8 cellular contexts compared by ENCODE assay signal in genomic region chr10:30435068-30435422, GRCh38. TPM values are rescaled to one million over a fixed set of nuclear protein-coding genes. Genes with fewer than 3 reads are reported as not detected.
DNase-seq lines count a peak whose midpoint lies in the region; ATAC-seq, FAIRE-seq and TF ChIP-seq lines count a peak whose summit lies in the region.

No MANE protein-coding gene starts in this region.

- H3K27ac ChIP-seq in KMS-11 (no peak overlapping the region), K562 (ENCODE audit: extremely low read depth, low read depth, low read length) (peak overlapping the region; percentile 95), stomach smooth muscle (ENCODE audit: low read length) (peak overlapping the region; percentile 93)

- no peaks in the 10 kb centered on the region for H4K20me1 ChIP-seq in KMS-11 (ENCODE audit: insufficient read depth)
- no peaks in the 10 kb centered on the region; the same call in 1 of the 2 replicates for H4K20me1 ChIP-seq in K562 (replicated peaks; ENCODE audit: control insufficient read depth, insufficient read depth, low read length)

- peak; percentile 1; the same call in 1 of the 3 replicates for ATAC-seq in K562
- ATAC-seq in HG02981 (IDR thresholded peaks at IDR 0.05; ENCODE audit: unreplicated experiment) = no peak

- peaks cover 46% of the 10 kb centered on the region for H3K4me1 ChIP-seq in KMS-11 (ENCODE audit: low read depth, poor library complexity, severe bottlenecking)
- peaks cover 37 to 45% of the 10 kb centered on the region in 2 experiments for H3K4me1 ChIP-seq in K562 (replicated peaks in 1 of 2; ENCODE audit: control insufficient read depth in 2 of 2, insufficient read depth in 2 of 2, low read length in 2 of 2)
- H3K4me1 ChIP-seq in stomach smooth muscle (ENCODE audit: control insufficient read depth, insufficient read depth, low read length) = peaks cover 27% of the 10 kb centered on the region

- FAIRE-seq in K562 (lab: Jason Lieb, UNC) = no peak

- H3K9me1 ChIP-seq in K562 (ENCODE audit: control insufficient read depth, insufficient read depth, low read length) = no peaks in the 10 kb centered on the region

- no peak for DNase-seq in AG04449 (ENCODE audit: low read depth, low spot score)
- peak in 1 of 4 experiments; percentile 67 for DNase-seq in K562 (ENCODE audit: extremely low read depth in 1 of 4, low spot score in 3 of 4)
- DNase-seq in kidney tubule cell (ENCODE audit: low spot score) = peak; percentile 55
- no peak for DNase-seq in NCI-H69 (lab: John Stamatoyannopoulos, UW)
- no peak for DNase-seq in GM10266 (ENCODE audit: extremely low spot score)

- no peak for TF ChIP-seq EP300 in K562 (IDR thresholded peaks at IDR 0.05; ENCODE audit: low read length)

- H3K4me2 ChIP-seq in KMS-11 = peak overlapping the region; percentile 39; the same call in 1 of the 2 replicates
- peak overlapping the region; percentile 97 for H3K4me2 ChIP-seq in K562 (ENCODE audit: insufficient read depth, low read length)

- H3K36me3 ChIP-seq in KMS-11 (ENCODE audit: insufficient read depth) (no peaks in the 10 kb centered on the region), K562 (ENCODE audit: control insufficient read depth, insufficient read depth, low read length) (peaks cover 29% of the 10 kb centered on the region), stomach smooth muscle (ENCODE audit: control insufficient read depth in 2 of 2, insufficient read depth in 2 of 2, low read length in 2 of 2) (peaks cover 0 to 7% of the 10 kb centered on the region in 2 donors)

- TF ChIP-seq RAD21 in K562 (CRISPR knock-in tag; conservative IDR thresholded peaks at IDR 0.05 in 1 of 2, IDR thresholded peaks at IDR 0.05 in 1 of 2) = no peak; a peak in 1 of 4 replicates

- intact Hi-C loops in K562 (cut with micrococcal nuclease) = loop anchor here (5.0 kb wide), 2 partner anchors 67 to 117 kb away; no protein-coding TSS in a partner anchor

- CTCF ChIA-PET in AG04449 (lab: Yijun Ruan, JAX) = no interaction called here
- CTCF ChIA-PET in K562 (lab: Yijun Ruan, JAX; ENCODE audit: low intra/inter-chr PET ratio) = interaction anchor here (0.6 kb wide), 1 partner anchor 26 kb away, joined by 4 read pairs; no protein-coding TSS in a partner anchor

- H3K27me3 ChIP-seq in KMS-11 (ENCODE audit: insufficient read depth, low read depth) (no peaks in the 10 kb centered on the region), K562 (ENCODE audit: control insufficient read depth in 2 of 2, insufficient read depth in 2 of 2, low read length in 2 of 2) (no peaks in the 10 kb centered on the region), stomach smooth muscle (ENCODE audit: control insufficient read depth in 1 of 2, insufficient read depth in 2 of 2, low read length in 2 of 2) (no peaks in the 10 kb centered on the region)

- no peaks in the 10 kb centered on the region for H3K9me3 ChIP-seq in K562 (replicated peaks; ENCODE audit: control insufficient read depth, insufficient read depth, low read depth, low read length)
- no peaks in the 10 kb centered on the region for H3K9me3 ChIP-seq in stomach smooth muscle (ENCODE audit: control insufficient read depth in 2 of 2, low read length in 2 of 2)

- no peak overlapping the region for H3K9ac ChIP-seq in KMS-11
- peak overlapping the region; percentile 88 to 95 for H3K9ac ChIP-seq in K562 (ENCODE audit: insufficient read depth in 1 of 2, low read depth in 2 of 2, low read length in 2 of 2)
- peak overlapping the region; percentile 88 to 89 for H3K9ac ChIP-seq in stomach smooth muscle (ENCODE audit: low read length in 2 of 2)

- TF ChIP-seq POLR2A in K562 (conservative IDR thresholded peaks at IDR 0.05) = no peak

- in situ Hi-C loops in K562 (cut with MboI) = no loop called here

- H2AFZ ChIP-seq in KMS-11 (ENCODE audit: low read depth) = peak overlapping the region; percentile 96
- peak overlapping the region; percentile 51; the same call in 1 of the 2 replicates for H2AFZ ChIP-seq in K562 (ENCODE audit: low read depth, low read length)

- peak overlapping the region; percentile 86 for H3K4me3 ChIP-seq in AG04449 (ENCODE audit: low read depth, low read length)
- no peak overlapping the region for H3K4me3 ChIP-seq in KMS-11 (IDR thresholded peaks at IDR 0.05; ENCODE audit: insufficient read depth, low read depth, low read length)
- H3K4me3 ChIP-seq in K562 = peak overlapping the region; percentile 75
- peak overlapping the region; percentile 90 to 96 for H3K4me3 ChIP-seq in stomach smooth muscle (ENCODE audit: low read length in 2 of 2)

- no peaks in the 10 kb centered on the region for H3K79me2 ChIP-seq in KMS-11 (ENCODE audit: insufficient read depth, low read depth)
- H3K79me2 ChIP-seq in K562 (ENCODE audit: control insufficient read depth, insufficient read depth, low read length) = peaks cover 59% of the 10 kb centered on the region

- WGBS in K562 (ENCODE audit: insufficient coverage, low coverage, missing lambda C conversion rate) = under 1% methylated on average over 13 of the region's 13 CpGs

- TF ChIP-seq CTCF in AG04449 (IDR thresholded peaks at IDR 0.05; ENCODE audit: insufficient read depth, low read length, missing control alignments) (no peak), KMS-11 (conservative IDR thresholded peaks at IDR 0.05; ENCODE audit: low read depth, low read length) (no peak), K562 (IDR thresholded peaks at IDR 0.05 in 2 of 3, conservative IDR thresholded peaks at IDR 0.05 in 1 of 3; ENCODE audit: insufficient read depth in 2 of 3, low read depth in 1 of 3, low read length in 3 of 3) (no peak), GM10266 (IDR thresholded peaks at IDR 0.05; ENCODE audit: control insufficient read depth, insufficient read depth, low read depth, missing control alignments) (no peak)

- POLR2A ChIA-PET in AG04449 (lab: Yijun Ruan, JAX) = interaction anchor here (1.9 kb wide), 1 partner anchor 29 kb away, joined by 5 read pairs; no protein-coding TSS in a partner anchor
- POLR2A ChIA-PET in K562 (lab: Yijun Ruan, JAX) = interaction anchor here (0.7 to 6.0 kb wide), 4 partner anchors 13 to 143 kb away, joined by 3 to 38 read pairs (median 3); no protein-coding TSS in a partner anchor

- TSS peak; percentile 45 for BruUV-seq in K562 (replicated peaks; lab: Mats Ljungman, UMichigan)

RNA-seq across cellular contexts. Expression of gene MAP3K8, which starts 1.1 kb away (rescaled TPM):
- total RNA-seq in K562 (2011; cell fraction: chromatin; rRNA removed; ENCODE audit: low replicate concordance) = 21.7 and 52.3 TPM in 2 replicates
- 13.8 and 18.8 TPM in 2 replicates for total RNA-seq in K562 (2011; cell fraction: nucleolus; rRNA removed)
- total RNA-seq in K562 (2011; cell fraction: nucleoplasm; rRNA removed) = 19.1 and 23.8 TPM in 2 replicates
- total RNA-seq in K562 (2014; rRNA removed) = 6.9 and 10.0 TPM in 2 replicates
- 13.5 and 13.6 TPM in 2 replicates for total RNA-seq in K562 (2014; rRNA removed; fragmentation: Illumina TruSeq; extraction: Trizol)
- 8.4 and 9.8 TPM in 2 replicates for total RNA-seq in K562 (2015; rRNA removed; fragmentation: Illumina TruSeq; extraction: Trizol)
- total RNA-seq in K562 (2021) = 14.1 and 15.7 TPM in 2 replicates
- 23.6 and 26.3 TPM in 2 replicates for polyA plus RNA-seq in K562 (2011; rRNA removed)
- polyA plus RNA-seq in K562 (2011; cell fraction: cytosol; rRNA removed) = 6.3 and 13.7 TPM in 2 replicates
- polyA plus RNA-seq in K562 (2011; cell fraction: nucleus; rRNA removed) = 15.7 and 29.1 TPM in 2 replicates
- polyA plus RNA-seq in K562 (2012) = 11.4 and 15.1 TPM in 2 replicates
- 11.5 and 12.0 TPM in 2 replicates for polyA plus RNA-seq in K562 (2014; fragmentation: Illumina TruSeq; extraction: Trizol)
- polyA plus RNA-seq in K562 (2014; fragmentation: Nextera tagmentation; extraction: Ambion mirVana) = 10 to 100 TPM; 14.0 to 16.4 TPM
- polyA plus RNA-seq in K562 (2014; rRNA removed) = 12.9 and 14.7 TPM in 2 replicates
- 14.3 and 25.8 TPM in 2 replicates for polyA minus RNA-seq in K562 (2011; rRNA and poly(A)+ RNA removed)
- 2.7 and 7.8 TPM in 2 replicates for polyA minus RNA-seq in K562 (2011; cell fraction: cytosol; rRNA and poly(A)+ RNA removed)
- 7.5 and 22.9 TPM in 2 replicates for polyA minus RNA-seq in K562 (2011; cell fraction: nucleus; rRNA and poly(A)+ RNA removed)
